In the genomic region with DNA sequence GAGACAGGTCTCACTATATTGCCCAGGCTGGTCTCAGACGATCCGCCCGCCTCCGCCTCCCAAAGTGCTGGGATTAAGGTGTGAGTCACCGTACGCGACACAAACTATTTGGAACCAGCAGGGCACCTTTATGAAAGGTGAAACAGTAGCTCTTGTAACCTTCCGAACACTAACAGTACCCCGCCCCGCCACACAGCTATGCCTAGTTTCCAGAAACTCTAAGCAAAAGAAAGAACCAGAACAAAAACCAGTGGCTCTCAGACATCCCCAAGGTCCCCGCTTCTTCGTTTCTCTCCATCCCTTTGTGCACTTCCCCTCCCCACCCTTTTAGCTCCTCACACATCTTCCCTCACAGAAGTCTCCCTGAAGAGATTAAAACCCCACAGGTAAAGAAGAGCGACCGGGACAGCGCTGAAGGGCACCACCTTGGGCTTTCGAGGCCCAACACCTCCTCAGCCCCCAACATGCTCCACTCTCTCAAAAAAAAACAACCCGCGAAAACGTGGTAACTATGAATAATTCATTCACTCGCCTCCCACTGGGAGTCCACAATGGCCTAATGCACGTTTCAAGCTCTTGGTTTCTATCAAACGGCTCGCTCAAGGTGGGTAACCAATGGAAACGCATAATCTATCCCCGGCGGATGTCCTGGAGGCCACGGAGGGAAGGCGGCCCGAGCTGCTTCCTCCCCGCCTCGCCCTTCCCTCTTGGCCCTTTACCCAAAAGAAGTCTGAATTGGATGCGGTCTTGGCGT, we compare ENCODE assay signal across 8 cellular contexts. TPM values are rescaled to one million over a fixed set of nuclear protein-coding genes. Genes with fewer than 3 reads are reported as not detected.
DNase-seq lines count a peak whose midpoint lies in the region; ATAC-seq and TF ChIP-seq lines count a peak whose summit lies in the region.

No MANE protein-coding gene starts in this region.

- no peaks in the 10 kb centered on the region for H3K9me3 Mint-ChIP-seq in activated T-cell treated with anti-CD3 and anti-CD28 coated beads, Interleukin-2, amount 50 U/mL, for 24 hours
- no peaks in the 10 kb centered on the region for H3K9me3 Mint-ChIP-seq in progenitor cell of endocrine pancreas (ENCODE audit: low read depth)

- peak overlapping the region; percentile 95 for H3K4me3 Mint-ChIP-seq in activated T-cell treated with anti-CD3 and anti-CD28 coated beads, Interleukin-2, amount 50 U/mL, for 24 hours
- H3K4me3 Mint-ChIP-seq in progenitor cell of endocrine pancreas (ENCODE audit: low read depth), result peak overlapping the region; percentile 93

- no peak for TF ChIP-seq RAD21 in HCT116 (IDR thresholded peaks at IDR 0.05; ENCODE audit: low read depth)

- no TSS peak for BruUV-seq in HCT116 (replicated peaks; lab: Mats Ljungman, UMichigan)

- CTCF ChIA-PET in HCT116 (lab: Charles Lee), result interaction anchor here (1.4 kb wide), 1 partner anchor 43 kb away, joined by 4 read pairs; no protein-coding TSS in a partner anchor

- H3K9ac ChIP-seq in HCT116 (ENCODE audit: low read length), result peak overlapping the region; percentile 78

- H3K9me3 ChIP-seq in HCT116 (ENCODE audit: control insufficient read depth in 1 of 2, insufficient read depth in 1 of 2, low read depth in 1 of 2, low read length in 2 of 2) (no peaks in the 10 kb centered on the region), gastroesophageal sphincter (no peaks in the 10 kb centered on the region)

- peak; percentile 43 for ATAC-seq in HCT116
- peak; percentile 18 for ATAC-seq in gastroesophageal sphincter

- H3K4me1 ChIP-seq in HCT116 (ENCODE audit: control insufficient read depth in 1 of 2, insufficient read depth in 2 of 2, low read length in 2 of 2), result peaks cover 11 to 18% of the 10 kb centered on the region in 2 experiments
- H3K4me1 ChIP-seq in gastroesophageal sphincter, result peaks cover 9 to 87% (median 46%) of the 10 kb centered on the region in 3 donors

- peaks cover 10% of the 10 kb centered on the region; the same call in 1 of the 2 replicates for H4K20me1 ChIP-seq in HCT116 (ENCODE audit: insufficient read depth)

- H3K4me3 ChIP-seq in GM12875 (ENCODE audit: low read depth, low read length), result peak overlapping the region; percentile 98
- H3K4me3 ChIP-seq in HCT116 (replicated peaks in 1 of 2; ENCODE audit: low read depth in 1 of 2, low read length in 2 of 2), result peak overlapping the region; percentile 79 to 99
- peak overlapping the region; percentile 62 to 76 for H3K4me3 ChIP-seq in gastroesophageal sphincter

- TF ChIP-seq POLR2A in HCT116 (IDR thresholded peaks at IDR 0.05; ENCODE audit: borderline replicate concordance, extremely low read depth, insufficient read depth, insufficient read length), result no peak
- no peak for TF ChIP-seq POLR2A in gastroesophageal sphincter (IDR thresholded peaks at IDR 0.05)

- no peaks in the 10 kb centered on the region for H3K27me3 Mint-ChIP-seq in activated T-cell treated with anti-CD3 and anti-CD28 coated beads, Interleukin-2, amount 50 U/mL, for 24 hours
- H3K27me3 Mint-ChIP-seq in progenitor cell of endocrine pancreas, result no peaks in the 10 kb centered on the region

- intact Hi-C loops in HCT116 (cut with micrococcal nuclease), result no loop called here

- H3K27me3 ChIP-seq in HCT116 (ENCODE audit: insufficient read depth, low read length), result no peaks in the 10 kb centered on the region
- H3K27me3 ChIP-seq in gastroesophageal sphincter, result no peaks in the 10 kb centered on the region

- no peaks in the 10 kb centered on the region for H3K9me2 ChIP-seq in HCT116 (ENCODE audit: insufficient read depth)

- TF ChIP-seq CTCF in GM12875 (IDR thresholded peaks at IDR 0.05; ENCODE audit: borderline replicate concordance, insufficient read depth, low read depth, low read length) (no peak), HCT116 (IDR thresholded peaks at IDR 0.05 in 2 of 3, conservative IDR thresholded peaks at IDR 0.05 in 1 of 3; ENCODE audit: borderline replicate concordance in 1 of 3, insufficient read depth in 1 of 3, low read depth in 2 of 3, low read length in 2 of 3) (0 out of 6 replicates have a peak, but pooled peaks of 1 of the 3 experiments have one; percentile 4), gastroesophageal sphincter (IDR thresholded peaks at IDR 0.05) (no peak), progenitor cell of endocrine pancreas (IDR thresholded peaks at IDR 0.05; ENCODE audit: unreplicated experiment) (peak; percentile 19)

- peak overlapping the region; percentile 99 for H3K27ac ChIP-seq in HCT116 (ENCODE audit: low read depth, low read length)
- peak overlapping the region; percentile 89 to 99 (median 95) for H3K27ac ChIP-seq in gastroesophageal sphincter

- TF ChIP-seq EP300 in gastroesophageal sphincter (IDR thresholded peaks at IDR 0.05), result no peak

- peaks cover 13 to 27% of the 10 kb centered on the region in 2 experiments; a peak in 3 of 4 replicates for H3K36me3 ChIP-seq in HCT116 (ENCODE audit: control insufficient read depth in 1 of 2, insufficient read depth in 2 of 2, low read length in 2 of 2)
- H3K36me3 ChIP-seq in gastroesophageal sphincter, result peaks cover 0 to 16% of the 10 kb centered on the region in 2 donors

- DNase-seq in HCT116 (ENCODE audit: low read depth, low spot score), result no peak
- DNase-seq in MV-4-11 (lab: John Stamatoyannopoulos, UW), result peak; percentile 23
- DNase-seq in activated T-cell treated with anti-CD3 and anti-CD28 coated beads, Interleukin-2, amount 50 U/mL, for 24 hours, result no peak
- no peak for DNase-seq in progenitor cell of endocrine pancreas (ENCODE audit: low spot score, unreplicated experiment)
- DNase-seq in NCI-H2171 (lab: John Stamatoyannopoulos, UW), result no peak
- DNase-seq in HuH-7 (ENCODE audit: low spot score), result no peak

- peaks cover 71% of the 10 kb centered on the region for H3K4me1 Mint-ChIP-seq in activated T-cell treated with anti-CD3 and anti-CD28 coated beads, Interleukin-2, amount 50 U/mL, for 24 hours (ENCODE audit: low read depth)
- H3K4me1 Mint-ChIP-seq in progenitor cell of endocrine pancreas (ENCODE audit: low read depth), result peaks cover 24% of the 10 kb centered on the region

- RAD21 ChIA-PET in HCT116 (lab: Charles Lee; ENCODE audit: low non-redundant PET in 1 of 2, low total read pairs in 2 of 2, uncharacterized antibody in 2 of 2, unreplicated experiment in 2 of 2), result interaction anchor here in 1 of 2 experiments (0.6 kb wide), 1 partner anchor 40 kb away, joined by 3 read pairs; no protein-coding TSS in a partner anchor

- H3K36me3 Mint-ChIP-seq in activated T-cell treated with anti-CD3 and anti-CD28 coated beads, Interleukin-2, amount 50 U/mL, for 24 hours (ENCODE audit: low read depth), result peaks cover 69% of the 10 kb centered on the region
- peaks cover 10% of the 10 kb centered on the region for H3K36me3 Mint-ChIP-seq in progenitor cell of endocrine pancreas (ENCODE audit: insufficient read depth)

- peaks cover 88% of the 10 kb centered on the region for H3K79me2 ChIP-seq in HCT116 (ENCODE audit: insufficient read depth, low read length)

- no peak overlapping the region for H2AFZ ChIP-seq in HCT116 (ENCODE audit: low read depth, low read length, poor library complexity, severe bottlenecking)

- peak overlapping the region; percentile 75 for H3K4me2 ChIP-seq in HCT116 (ENCODE audit: low read length)

- POLR2A ChIA-PET in HCT116 (lab: Charles Lee), result interaction anchor here (2.0 kb wide), 1 partner anchor 9 kb away, joined by 5 read pairs; no protein-coding TSS in a partner anchor

- peak overlapping the region; percentile 94 for H3K27ac Mint-ChIP-seq in activated T-cell treated with anti-CD3 and anti-CD28 coated beads, Interleukin-2, amount 50 U/mL, for 24 hours
- peak overlapping the region; percentile 94 for H3K27ac Mint-ChIP-seq in progenitor cell of endocrine pancreas

- WGBS in gastroesophageal sphincter (ENCODE audit: low coverage in 1 of 2), 2 donors, result 3 to 4% methylated on average over 16 of the region's 33 CpGs

TF ChIP-seq in HCT116, 20 proteins besides CTCF, POLR2A, EP300 and RAD21 (continues in another document):
- TF ChIP-seq CEBPB (IDR thresholded peaks at IDR 0.05; ENCODE audit: low read depth), result no peak
- no peak for TF ChIP-seq SRF (IDR thresholded peaks at IDR 0.05; ENCODE audit: low read depth)
- no peak for TF ChIP-seq EZH2phosphoT487 (IDR thresholded peaks at IDR 0.05; ENCODE audit: borderline replicate concordance)

RNA-seq across cellular contexts. Expression of a gene that starts 0.9 kb away (rescaled TPM):
- total RNA-seq in HCT116 (2021; ENCODE audit: unreplicated experiment), result 27.0 TPM
- polyA plus RNA-seq in HCT116 (2012), result 8.0 and 10.5 TPM in 2 replicates
- total RNA-seq in gastroesophageal sphincter, result 10 to 100 TPM; 31.1 to 41.3 (median 38.5) TPM
- 23.5 and 24.7 TPM in 2 replicates for total RNA-seq in progenitor cell of endocrine pancreas

RNA-seq across cellular contexts. Expression of a gene that starts 1.2 kb away (rescaled TPM):
- total RNA-seq in HCT116 (2021; ENCODE audit: unreplicated experiment) (29.4 TPM), gastroesophageal sphincter (10 to 100 TPM; 25.8 to 41.4 (median 28.4) TPM), progenitor cell of endocrine pancreas (45.1 and 46.3 TPM in 2 replicates)
- polyA plus RNA-seq in HCT116 (2012), result 15.6 and 18.0 TPM in 2 replicates

RNA-seq across cellular contexts. Expression of a gene that starts 32.6 kb away (rescaled TPM):
- 14.9 TPM for total RNA-seq in HCT116 (2021; ENCODE audit: unreplicated experiment)
- 8.4 and 8.5 TPM in 2 replicates for polyA plus RNA-seq in HCT116 (2012)
- 10 to 100 TPM; 22.5 to 45.2 (median 30.9) TPM for total RNA-seq in gastroesophageal sphincter
- total RNA-seq in progenitor cell of endocrine pancreas, result 10.3 and 10.7 TPM in 2 replicates

RNA-seq across cellular contexts. Expression of a gene that starts 38.9 kb away (rescaled TPM):
- 605 TPM for total RNA-seq in HCT116 (2021; ENCODE audit: unreplicated experiment)
- 804 and 838 TPM in 2 replicates for polyA plus RNA-seq in HCT116 (2012)
- total RNA-seq in gastroesophageal sphincter, result 1,000 to 10,000 TPM in 2 of 4 donors, 100 to 1,000 TPM in 2; 453 to 1,624 (median 922) TPM
- total RNA-seq in progenitor cell of endocrine pancreas, result 929 and 983 TPM in 2 replicates
